ENCODE assay signal across 8 cellular contexts in the genomic region with DNA sequence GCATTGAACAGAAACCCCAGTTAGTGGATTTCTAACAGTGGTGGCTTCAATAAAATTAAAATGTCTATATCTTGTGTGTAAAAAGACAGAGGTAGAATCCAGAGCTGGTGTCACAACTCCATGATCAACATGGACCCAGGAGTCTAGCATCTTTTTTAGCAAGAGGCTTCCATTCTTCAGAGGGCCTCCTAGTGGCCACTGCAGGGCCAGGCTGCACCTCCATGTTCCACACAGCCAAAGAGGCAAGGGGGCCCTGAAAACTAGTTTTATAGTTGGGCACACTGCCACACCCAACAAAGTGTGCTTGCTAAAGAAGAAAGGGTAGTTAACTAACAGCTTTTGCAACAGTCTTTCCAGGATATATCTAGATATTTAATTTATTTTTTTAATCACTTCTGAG. TPM values are rescaled to one million over a fixed set of nuclear protein-coding genes. Genes with fewer than 3 reads are reported as not detected.
DNase-seq lines count a peak whose midpoint lies in the region; ATAC-seq, FAIRE-seq and TF ChIP-seq lines count a peak whose summit lies in the region.

No MANE protein-coding gene starts in this region.

- H3K27me3 Mint-ChIP-seq in Caco-2 (ENCODE audit: insufficient read depth, unreplicated experiment) (no peaks in the 10 kb centered on the region), activated B cell treated with CpG ODN at 0.5 μM for 24 hours (no peaks in the 10 kb centered on the region)

- CTCF ChIA-PET in Caco-2 (lab: Charles Lee) (no interaction called here), activated B cell treated with CpG ODN at 0.5 μM for 24 hours (lab: Charles Lee) (interaction anchor here (0.6 kb wide), 1 partner anchor 149 kb away, joined by 4 read pairs; no protein-coding TSS in a partner anchor), HepG2 (lab: Yijun Ruan, JAX; ENCODE audit: low intra/inter-chr PET ratio, low total read pairs) (no interaction called here)

- in situ Hi-C loops in HepG2 (cut with HindIII; ENCODE audit: extremely low pct_ligation_motif_present, low pct_unique_long_range_greater_than_20kb) = no loop called here

- ATAC-seq in activated B cell treated with CpG ODN at 0.5 μM for 24 hours (ENCODE audit: low read depth) (peak; percentile 37), HepG2 (peak; percentile 83), GM21786 (IDR thresholded peaks at IDR 0.05; ENCODE audit: unreplicated experiment) (no peak)

- H3K79me2 ChIP-seq in HepG2 (ENCODE audit: insufficient read depth, low read length) = no peaks in the 10 kb centered on the region

- H3K36me3 Mint-ChIP-seq in Caco-2 (ENCODE audit: insufficient read depth, unreplicated experiment) (peaks cover 7% of the 10 kb centered on the region), activated B cell treated with CpG ODN at 0.5 μM for 24 hours (ENCODE audit: low read depth) (peaks cover 37% of the 10 kb centered on the region)

- H3K4me1 Mint-ChIP-seq in Caco-2 (ENCODE audit: low read depth, unreplicated experiment) (peaks cover 12% of the 10 kb centered on the region), activated B cell treated with CpG ODN at 0.5 μM for 24 hours (peaks cover 4% of the 10 kb centered on the region)

- no peak overlapping the region for H2AFZ ChIP-seq in HepG2 (ENCODE audit: low read length)

- no peak for TF ChIP-seq EP300 in HepG2 (IDR thresholded peaks at IDR 0.05; ENCODE audit: low read depth in 2 of 2, low read length in 2 of 2)
- TF ChIP-seq EP300 in HepG2 (CRISPR knock-in tag; IDR thresholded peaks at IDR 0.05; ENCODE audit: borderline replicate concordance) = no peak

- H3K4me3 Mint-ChIP-seq in Caco-2 (ENCODE audit: unreplicated experiment) = no peak overlapping the region
- no peak overlapping the region for H3K4me3 Mint-ChIP-seq in activated B cell treated with CpG ODN at 0.5 μM for 24 hours

- H3K9me3 ChIP-seq in Caco-2 = peaks cover 15% of the 10 kb centered on the region; the same call in 1 of the 2 replicates
- peaks cover 6% of the 10 kb centered on the region for H3K9me3 ChIP-seq in HepG2 (ENCODE audit: low read length)
- peaks cover 0 to under 1% of the 10 kb centered on the region in 2 donors for H3K9me3 ChIP-seq in uterus

- no peak overlapping the region for H3K9ac ChIP-seq in HepG2 (ENCODE audit: insufficient read depth, low read depth, low read length)

- TF ChIP-seq CTCF in Caco-2 (IDR thresholded peaks at IDR 0.05; ENCODE audit: insufficient read depth in 1 of 2, low read depth in 1 of 2, low read length in 1 of 2, severe bottlenecking in 1 of 2, unreplicated experiment in 1 of 2) (peak; percentile 43 to 60), activated B cell treated with CpG ODN at 0.5 μM for 24 hours (IDR thresholded peaks at IDR 0.05) (no peak), HepG2 (CRISPR knock-in tag; IDR thresholded peaks at IDR 0.05) (peak; percentile 48), uterus (IDR thresholded peaks at IDR 0.05) (no peak)

- 0 out of 2 replicates have a peak, but pooled peaks have one; percentile 11 for TF ChIP-seq RAD21 in HepG2 (CRISPR knock-in tag; IDR thresholded peaks at IDR 0.05)

- no peaks in the 10 kb centered on the region for H3K4me1 ChIP-seq in Caco-2
- H3K4me1 ChIP-seq in HepG2 (ENCODE audit: insufficient read depth, low read length) = peaks cover 19% of the 10 kb centered on the region
- no peaks in the 10 kb centered on the region for H3K4me1 ChIP-seq in uterus

- BruUV-seq in Caco-2 (replicated peaks; lab: Mats Ljungman, UMichigan) (no TSS peak), HepG2 (replicated peaks; lab: Mats Ljungman, UMichigan) (no TSS peak)

- intact Hi-C loops in Caco-2 (cut with micrococcal nuclease; ENCODE audit: unreplicated experiment) (no loop called here), activated B cell treated with CpG ODN at 0.5 μM for 24 hours (cut with micrococcal nuclease) (loop anchor here (1.0 kb wide), 1 partner anchor 13 kb away; the partner anchor contains the start of gene N4BP2L1), HepG2 (cut with micrococcal nuclease; ENCODE audit: unreplicated experiment) (no loop called here), uterus (cut with DNase I; ENCODE audit: low total_unique reads) (no loop called here)

- no peak overlapping the region for H3K4me2 ChIP-seq in HepG2 (ENCODE audit: low read depth, low read length)

- POLR2A ChIA-PET in Caco-2 (lab: Charles Lee) = no interaction called here
- POLR2A ChIA-PET in activated B cell treated with CpG ODN at 0.5 μM for 24 hours (lab: Charles Lee) = no interaction called here
- POLR2A ChIA-PET in HepG2 (lab: Yijun Ruan, JAX) = no interaction called here

- no peak overlapping the region for H3K4me3 ChIP-seq in Caco-2 (ENCODE audit: low read depth, low read length)
- H3K4me3 ChIP-seq in HepG2 (replicated peaks in 1 of 3; ENCODE audit: insufficient read depth in 1 of 3, low read depth in 2 of 3, low read length in 3 of 3) = no peak overlapping the region
- H3K4me3 ChIP-seq in uterus = no peak overlapping the region

- H3K27me3 ChIP-seq in Caco-2 (replicated peaks; ENCODE audit: control insufficient read depth, insufficient read depth, low read length) (no peaks in the 10 kb centered on the region), HepG2 (ENCODE audit: control insufficient read depth in 1 of 2, insufficient read depth in 2 of 2, low read length in 2 of 2) (no peaks in the 10 kb centered on the region), uterus (no peaks in the 10 kb centered on the region)

- FAIRE-seq in HepG2 (lab: Jason Lieb, UNC) = no peak

- DNase-seq in Caco-2 = peak; percentile 40 to 49
- peak; percentile 23 for DNase-seq in HCEC 1CT
- no peak for DNase-seq in activated B cell treated with CpG ODN at 0.5 μM for 24 hours
- DNase-seq in HepG2 (ENCODE audit: low spot score) = no peak
- DNase-seq in NCI-H446 (lab: John Stamatoyannopoulos, UW) = no peak
- DNase-seq in GF-D8 (lab: John Stamatoyannopoulos, UW) = no peak
- no peak for DNase-seq in uterus

- no peak overlapping the region for H3K27ac Mint-ChIP-seq in Caco-2 (ENCODE audit: unreplicated experiment)
- H3K27ac Mint-ChIP-seq in activated B cell treated with CpG ODN at 0.5 μM for 24 hours = no peak overlapping the region

- H3K27ac ChIP-seq in HepG2 (ENCODE audit: extremely low read length, insufficient read depth, low read length) = no peak overlapping the region
- no peak overlapping the region for H3K27ac ChIP-seq in uterus

- H4K20me1 ChIP-seq in HepG2 (ENCODE audit: insufficient read depth, low read length) = no peaks in the 10 kb centered on the region

- TF ChIP-seq POLR2A in HepG2 (IDR thresholded peaks at IDR 0.05; ENCODE audit: insufficient read depth in 1 of 2, low read depth in 2 of 2, low read length in 2 of 2) = no peak
- TF ChIP-seq POLR2A in uterus (IDR thresholded peaks at IDR 0.05) = no peak

- H3K9me3 Mint-ChIP-seq in Caco-2 (ENCODE audit: unreplicated experiment) = peaks cover 15% of the 10 kb centered on the region
- peaks cover 5% of the 10 kb centered on the region for H3K9me3 Mint-ChIP-seq in activated B cell treated with CpG ODN at 0.5 μM for 24 hours

- no peaks in the 10 kb centered on the region; the same call in 1 of the 2 replicates for H3K36me3 ChIP-seq in Caco-2 (ENCODE audit: control insufficient read depth, insufficient read depth, low read length)
- peaks cover 0 to 6% of the 10 kb centered on the region in 2 experiments; a peak in 4 of 5 replicates for H3K36me3 ChIP-seq in HepG2 (replicated peaks in 1 of 2; ENCODE audit: control insufficient read depth in 1 of 2, insufficient read depth in 2 of 2, low read length in 2 of 2)
- no peaks in the 10 kb centered on the region for H3K36me3 ChIP-seq in uterus

TF ChIP-seq in HepG2, 621 proteins besides CTCF, POLR2A, EP300 and RAD21 (continues in another document):
- TF ChIP-seq SP5 (CRISPR knock-in tag; IDR thresholded peaks at IDR 0.05; ENCODE audit: borderline replicate concordance, low read depth) (no peak), ZNF790 (CRISPR knock-in tag; IDR thresholded peaks at IDR 0.05; ENCODE audit: borderline replicate concordance) (no peak), STAG1 (CRISPR knock-in tag; IDR thresholded peaks at IDR 0.05) (peak; percentile 32), ZNF251 (CRISPR knock-in tag; IDR thresholded peaks at IDR 0.05) (no peak), ZNF674 (CRISPR knock-in tag; IDR thresholded peaks at IDR 0.05; ENCODE audit: low read depth) (no peak), KLF9 (CRISPR knock-in tag; IDR thresholded peaks at IDR 0.05; ENCODE audit: low read depth) (no peak), MAFF (IDR thresholded peaks at IDR 0.05; ENCODE audit: low read depth, low read length) (no peak)
- TF ChIP-seq, protein P1, sequence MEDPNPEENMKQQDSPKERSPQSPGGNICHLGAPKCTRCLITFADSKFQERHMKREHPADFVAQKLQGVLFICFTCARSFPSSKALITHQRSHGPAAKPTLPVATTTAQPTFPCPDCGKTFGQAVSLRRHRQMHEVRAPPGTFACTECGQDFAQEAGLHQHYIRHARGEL (CRISPR knock-in tag; IDR thresholded peaks at IDR 0.05) = no peak

RNA-seq across cellular contexts. Expression of gene N4BP2L1, which starts 12.9 kb away (rescaled TPM):
- total RNA-seq in Caco-2 (2022) (7.9 and 9.3 TPM in 2 replicates), activated B cell treated with CpG ODN at 0.5 μM for 24 hours (23.0 and 24.3 TPM in 2 replicates), HepG2 (2016; rRNA removed; fragmentation: Illumina TruSeq; extraction: Trizol) (11.8 and 13.2 TPM in 2 replicates), uterus (10 to 100 TPM in 3 of 4 donors, 1 to 10 TPM in 1; 7.4 to 44.1 (median 21.5) TPM)
- 3.8 and 4.6 TPM in 2 replicates for total RNA-seq in HepG2 (2016; cell fraction: cytosol; rRNA removed; fragmentation: Illumina TruSeq; extraction: Trizol; ENCODE audit: low read depth)
- total RNA-seq in HepG2 (2016; cell fraction: insoluble cytoplasmic fraction; rRNA removed; fragmentation: Illumina TruSeq; extraction: Trizol) = 11.6 and 12.8 TPM in 2 replicates
- total RNA-seq in HepG2 (2016; cell fraction: membrane; rRNA removed; fragmentation: Illumina TruSeq; extraction: Trizol) = 8.3 and 8.8 TPM in 2 replicates
- 13.1 and 18.3 TPM in 2 replicates for total RNA-seq in HepG2 (2016; cell fraction: nucleus; rRNA removed; fragmentation: Illumina TruSeq; extraction: Trizol)
- polyA plus RNA-seq in HepG2 (2011; rRNA removed) = 30.4 and 34.5 TPM in 2 replicates
- 15.0 and 21.1 TPM in 2 replicates for polyA plus RNA-seq in HepG2 (2011; cell fraction: cytosol; rRNA removed)
- 27.0 and 36.1 TPM in 2 replicates for polyA plus RNA-seq in HepG2 (2011; cell fraction: nucleus; rRNA removed)
- polyA plus RNA-seq in HepG2 (2012) = 30.9 and 33.4 TPM in 2 replicates
- polyA plus RNA-seq in HepG2 (2016; cell fraction: cytosol; fragmentation: Illumina TruSeq; extraction: Trizol; ENCODE audit: low read depth) = 3.5 and 4.7 TPM in 2 replicates
- polyA plus RNA-seq in HepG2 (2016; cell fraction: insoluble cytoplasmic fraction; fragmentation: Illumina TruSeq; extraction: Trizol; ENCODE audit: low read depth) = 13.1 and 14.1 TPM in 2 replicates
- 9.2 and 9.4 TPM in 2 replicates for polyA plus RNA-seq in HepG2 (2016; cell fraction: membrane; fragmentation: Illumina TruSeq; extraction: Trizol; ENCODE audit: low read depth)
- polyA plus RNA-seq in HepG2 (2016; cell fraction: nucleus; fragmentation: Illumina TruSeq; extraction: Trizol; ENCODE audit: insufficient read depth, low read depth) = 29.5 and 35.4 TPM in 2 replicates
- polyA minus RNA-seq in HepG2 (2011; rRNA and poly(A)+ RNA removed; ENCODE audit: low replicate concordance) = 8.4 TPM in 1 of 2 replicates, not detected in the other
- polyA minus RNA-seq in HepG2 (2011; cell fraction: cytosol; rRNA and poly(A)+ RNA removed) = 11.7 and 12.8 TPM in 2 replicates
- 45.6 and 48.0 TPM in 2 replicates for polyA minus RNA-seq in HepG2 (2011; cell fraction: nucleus; rRNA and poly(A)+ RNA removed)

Comparison
In these comparisons a context has a peak if more than half of its experiments do, and no peak if none do; other contexts are left out.
1. DNase-seq: peak in Caco-2 (2 of 2) and HCEC 1CT (single experiment); none in activated B cell treated with CpG ODN at 0.5 μM for 24 hours (single experiment), HepG2 (single experiment), NCI-H446 (0 of 2), GF-D8 (single experiment) and uterus (0 of 2).
2. CTCF ChIP-seq: peak in Caco-2 (2 of 2) and HepG2 (single experiment); none in activated B cell treated with CpG ODN at 0.5 μM for 24 hours (single experiment) and uterus (0 of 4).